8 cellular contexts compared by ENCODE assay signal in genomic region chrX:132615396-132616131, GRCh38.
DNase-seq lines count a peak whose midpoint lies in the region; FAIRE-seq lines count a peak whose summit lies in the region.

No MANE protein-coding gene starts in this region.

- no peaks in the 10 kb centered on the region for H3K36me3 Mint-ChIP-seq in CD4-positive, alpha-beta memory T cell

- intact Hi-C loops in CD4-positive, alpha-beta memory T cell (cut with micrococcal nuclease), result loop anchor here (1.0 to 5.0 kb wide), 5 partner anchors 124 to 787 kb away; no protein-coding TSS in a partner anchor

- CTCF ChIA-PET in CD4-positive, alpha-beta memory T cell (lab: Charles Lee; ENCODE audit: partially characterized antibody), result interaction anchor here (0.6 to 5.1 kb wide), 20 partner anchors 7 to 796 kb away, joined by 3 to 84 read pairs (median 4); partner anchors contain the start of gene RAP2C

- H3K9me3 ChIP-seq in CD4-positive, alpha-beta memory T cell (ENCODE audit: control insufficient read depth in 1 of 2, low read length in 2 of 2), result no peaks in the 10 kb centered on the region
- no peaks in the 10 kb centered on the region for H3K9me3 ChIP-seq in small intestine (ENCODE audit: control insufficient read depth, low read depth)

- no peak for FAIRE-seq in small intestine (lab: Jason Lieb, UNC)

- H3K27me3 Mint-ChIP-seq in CD4-positive, alpha-beta memory T cell, result no peaks in the 10 kb centered on the region

- WGBS in small intestine, 3 donors, result 8 to 22% (median 14%) methylated on average over 4 of the region's 4 CpGs

- H3K4me1 Mint-ChIP-seq in CD4-positive, alpha-beta memory T cell, result no peaks in the 10 kb centered on the region

- no peaks in the 10 kb centered on the region for H3K27me3 ChIP-seq in CD4-positive, alpha-beta memory T cell (ENCODE audit: insufficient read depth, low read length)
- no peaks in the 10 kb centered on the region for H3K27me3 ChIP-seq in small intestine (ENCODE audit: control insufficient read depth in 2 of 2, insufficient read depth in 2 of 2, low read length in 2 of 2)

- no peak overlapping the region for H3K27ac Mint-ChIP-seq in CD4-positive, alpha-beta memory T cell

- no peaks in the 10 kb centered on the region for H3K4me1 ChIP-seq in CD4-positive, alpha-beta memory T cell (ENCODE audit: insufficient read depth, low read length)
- no peaks in the 10 kb centered on the region for H3K4me1 ChIP-seq in small intestine (ENCODE audit: control insufficient read depth in 2 of 2, insufficient read depth in 1 of 2, low read depth in 1 of 2, low read length in 1 of 2)

- peak; percentile 33 to 42 (median 37) for DNase-seq in CD4-positive, alpha-beta memory T cell
- DNase-seq in GM19240 (ENCODE audit: insufficient read length, low spot score), result peak; percentile 14
- peak; percentile 10 for DNase-seq in NCI-H2227 (lab: John Stamatoyannopoulos, UW; ENCODE audit: unreplicated experiment)
- peak; percentile 12 for DNase-seq in activated T-cell treated with anti-CD3 and anti-CD28 coated beads for 24 hours (ENCODE audit: low read depth)
- DNase-seq in fibroblast of the conjunctiva (ENCODE audit: low read depth), result peak; percentile 6
- peak; percentile 37 for DNase-seq in small intestine
- no peak for DNase-seq in GOT3 (lab: John Stamatoyannopoulos, UW)
- no peak for DNase-seq in middle frontal gyrus (ENCODE audit: extremely low spot score, low spot score)

- H3K27ac ChIP-seq in CD4-positive, alpha-beta memory T cell (ENCODE audit: low read depth, low read length), result no peak overlapping the region
- no peak overlapping the region for H3K27ac ChIP-seq in small intestine (ENCODE audit: low read depth in 1 of 2, low read length in 1 of 2)

- no peaks in the 10 kb centered on the region for H3K9me3 Mint-ChIP-seq in CD4-positive, alpha-beta memory T cell

- no peaks in the 10 kb centered on the region for H3K36me3 ChIP-seq in CD4-positive, alpha-beta memory T cell (ENCODE audit: insufficient read depth, low read length)
- no peaks in the 10 kb centered on the region for H3K36me3 ChIP-seq in small intestine (ENCODE audit: control insufficient read depth in 2 of 2, insufficient read depth in 2 of 2, low read length in 2 of 2)

- H3K4me3 Mint-ChIP-seq in CD4-positive, alpha-beta memory T cell, result no peak overlapping the region

- POLR2A ChIA-PET in CD4-positive, alpha-beta memory T cell (lab: Charles Lee; ENCODE audit: partially characterized antibody), result no interaction called here

- no peak overlapping the region for H3K4me3 ChIP-seq in CD4-positive, alpha-beta memory T cell (ENCODE audit: low read length in 2 of 2)
- H3K4me3 ChIP-seq in small intestine (ENCODE audit: low read depth in 1 of 2, low read length in 2 of 2), result no peak overlapping the region

Comparison
In these comparisons a context has a peak if more than half of its experiments do, and no peak if none do; other contexts are left out.
1. DNase-seq: peak in CD4-positive, alpha-beta memory T cell (5 of 5), GM19240 (single experiment), NCI-H2227 (single experiment), activated T-cell treated with anti-CD3 and anti-CD28 coated beads for 24 hours (single experiment), fibroblast of the conjunctiva (single experiment) and small intestine (single experiment); none in GOT3 (single experiment) and middle frontal gyrus (single experiment).